11 cellular contexts compared by ENCODE assay signal in genomic region chr16:10558746-10559641, GRCh38. TPM values are rescaled to one million over a fixed set of nuclear protein-coding genes. Genes with fewer than 3 reads are reported as not detected.
DNase-seq lines count a peak whose midpoint lies in the region; ATAC-seq and TF ChIP-seq lines count a peak whose summit lies in the region.
"Had no signal": no experiment of that assay in that cellular context is flagged by ENCODE, and none has a peak within 500 bp of the region (broad histone marks: within the 10 kb centered on the region; RNA-seq: fewer than 3 reads in every experiment).

No MANE protein-coding gene starts in this region.

- peaks cover 7% of the 10 kb centered on the region for H3K9me3 Mint-ChIP-seq in endothelial cell (ENCODE audit: unreplicated experiment)

- H3K27ac Mint-ChIP-seq in endothelial cell (ENCODE audit: unreplicated experiment): no peak overlapping the region

- H3K4me3 ChIP-seq in AG09309 (ENCODE audit: control insufficient read depth, low read depth, low read length) (peak overlapping the region; percentile 20), foreskin fibroblast (ENCODE audit: low read depth in 1 of 2, low read length in 2 of 2) (peak overlapping the region; percentile 4 to 26)

- POLR2A ChIA-PET in GM10248 (lab: Yijun Ruan, JAX): no interaction called here

- no peaks in the 10 kb centered on the region for H3K4me1 Mint-ChIP-seq in endothelial cell (ENCODE audit: unreplicated experiment)

- no peak overlapping the region for H3K4me3 Mint-ChIP-seq in endothelial cell (ENCODE audit: unreplicated experiment)

- no peak for TF ChIP-seq CTCF in AG09309 (IDR thresholded peaks at IDR 0.05; ENCODE audit: control insufficient read depth, insufficient read depth, low read depth, low read length, missing control alignments)
- no peak for TF ChIP-seq CTCF in foreskin fibroblast (IDR thresholded peaks at IDR 0.05; ENCODE audit: low read depth, low read length)
- TF ChIP-seq CTCF in omental fat pad (IDR thresholded peaks at IDR 0.05): no peak
- TF ChIP-seq CTCF in GM10248 (IDR thresholded peaks at IDR 0.05; ENCODE audit: control extremely low read depth, extremely low read depth, low read depth, missing control alignments): no peak
- no peak for TF ChIP-seq CTCF in endothelial cell (IDR thresholded peaks at IDR 0.05; ENCODE audit: unreplicated experiment)

- ATAC-seq in omental fat pad (ENCODE audit: low FRiP score) (peak; percentile 68), GM21515 (IDR thresholded peaks at IDR 0.05; ENCODE audit: unreplicated experiment) (no peak)

- CTCF ChIA-PET in GM10248 (lab: Yijun Ruan, JAX): interaction anchor here (1.3 kb wide), 1 partner anchor 10 kb away, joined by 3 read pairs; no protein-coding TSS in a partner anchor

- H3K27me3 Mint-ChIP-seq in endothelial cell (ENCODE audit: unreplicated experiment): peaks cover 2% of the 10 kb centered on the region

- DNase-seq in AG09309 (ENCODE audit: low read depth) (no peak), RPMI7951 (ENCODE audit: low read depth) (peak; percentile 94), foreskin fibroblast (peak; percentile 59 to 82), omental fat pad (ENCODE audit: low spot score) (no peak), GM10248 (ENCODE audit: extremely low spot score) (no peak), endothelial cell (ENCODE audit: low spot score) (no peak), NOMO-1 treated with DMSO at 0.1 percent for 48 hours (lab: John Stamatoyannopoulos, UW; ENCODE audit: unreplicated experiment) (no peak)
- DNase-seq: AML-193, NCI-H748 treated with DMSO at 0.1 percent for 48 hours had no signal

- peaks cover 11% of the 10 kb centered on the region for H3K36me3 Mint-ChIP-seq in endothelial cell (ENCODE audit: low read depth, unreplicated experiment)

RNA-seq across cellular contexts. Expression of gene EMP2, which starts 21.4 kb away (rescaled TPM):
- total RNA-seq in RPMI7951 (2014; rRNA removed; shearing (Covaris generic)): 35.8 and 37.0 TPM in 2 replicates
- total RNA-seq in omental fat pad (10 to 100 TPM; 36.7 to 80.4 (median 50.1) TPM), endothelial cell (ENCODE audit: unreplicated experiment) (8.6 TPM)
- total RNA-seq: activated CD8-positive, alpha-beta memory T cell treated with anti-CD3 and anti-CD28 coated beads for 36 hours had no signal

Comparison
In these comparisons a context has a peak if more than half of its experiments do, and no peak if none do; other contexts are left out.
1. DNase-seq: peak in RPMI7951 (single experiment) and foreskin fibroblast (2 of 2); none in AG09309 (single experiment), omental fat pad (single experiment), GM10248 (single experiment), endothelial cell (single experiment) and NOMO-1 treated with DMSO at 0.1 percent for 48 hours (single experiment).